In the genomic region with DNA sequence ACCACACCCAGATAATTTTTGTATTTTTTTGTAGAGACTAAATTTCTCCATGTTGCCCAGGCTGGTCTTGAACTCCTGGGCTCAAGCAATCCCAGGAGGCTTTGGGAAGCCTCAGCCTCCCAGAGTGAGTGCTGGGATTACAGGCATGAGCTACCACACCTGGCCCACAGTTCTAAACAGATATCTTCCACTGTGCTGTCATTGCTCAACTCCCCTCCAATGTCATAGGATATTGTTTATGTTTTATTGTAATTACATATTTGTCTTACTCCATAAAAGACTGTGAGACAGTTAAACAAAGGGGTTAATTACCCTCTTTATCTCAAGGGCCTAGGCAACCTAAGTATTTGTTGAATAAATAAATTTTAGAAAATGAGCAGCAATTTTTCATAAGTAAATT, we compare ENCODE assay signal across 21 cellular contexts.
A peak's percentile ranks its signal among the peaks of the same experiment; 100 is the strongest.
DNase-seq lines count a peak whose midpoint lies in the region; ATAC-seq lines count a peak whose summit lies in the region.
"Had no signal": no experiment of that assay in that cellular context is flagged by ENCODE, and none has a peak within 500 bp of the region (broad histone marks: within the 10 kb centered on the region; RNA-seq: fewer than 3 reads in every experiment).

No MANE protein-coding gene starts in this region.

- H3K23ac ChIP-seq in trophoblast cell (ENCODE audit: low read length) = no peak overlapping the region

- H3K4ac ChIP-seq in trophoblast cell (ENCODE audit: low read depth, low read length) = no peak overlapping the region

- no peak overlapping the region for H3K4me2 ChIP-seq in trophoblast cell (ENCODE audit: low read length)
- H3K4me2 ChIP-seq: BLaER1, PC-9 had no signal

- no peak overlapping the region for H2BK5ac ChIP-seq in trophoblast cell (ENCODE audit: low read depth, low read length, poor library complexity)

- ATAC-seq in HG03175 (IDR thresholded peaks at IDR 0.05; ENCODE audit: unreplicated experiment) = no peak
- ATAC-seq: Right ventricle myocardium inferior, SK-N-SH treated with all-trans-retinoic acid at 6 μM for 48 hours, T-helper 17 cell had no signal

- H4K8ac ChIP-seq in trophoblast cell (ENCODE audit: low read depth, low read length) = no peak overlapping the region

- H3K9ac ChIP-seq in trophoblast cell (ENCODE audit: low read length) = no peak overlapping the region
- H3K9ac ChIP-seq: BLaER1 had no signal

- no peaks in the 10 kb centered on the region for H3K4me1 ChIP-seq in trophoblast cell (ENCODE audit: control insufficient read depth in 1 of 2, insufficient read depth in 2 of 2, low read length in 2 of 2)
- H3K4me1 ChIP-seq: BLaER1, SJCRH30 had no signal

- no peaks in the 10 kb centered on the region for H3K9me3 ChIP-seq in trophoblast cell (ENCODE audit: insufficient read depth, low read depth, low read length)
- H3K9me3 ChIP-seq: BLaER1, SJCRH30 had no signal

- no peak overlapping the region for H2AK5ac ChIP-seq in trophoblast cell (ENCODE audit: low read length)

- H4K91ac ChIP-seq in trophoblast cell (ENCODE audit: low read depth, low read length) = no peak overlapping the region

- no peak overlapping the region for H4K12ac ChIP-seq in trophoblast cell (ENCODE audit: low read depth, low read length)

- no peak overlapping the region for H2AFZ ChIP-seq in trophoblast cell (ENCODE audit: insufficient read depth, low read length, poor library complexity)
- H2AFZ ChIP-seq: PC-9 had no signal

- peak; percentile 77 for DNase-seq in NCI-H1105 (lab: John Stamatoyannopoulos, UW)
- peak; percentile 10 for DNase-seq in NCI-H187 treated with DMSO at 0.1 percent for 48 hours (lab: John Stamatoyannopoulos, UW)
- DNase-seq in NCI-H526 treated with DMSO at 0.1 percent for 48 hours (lab: John Stamatoyannopoulos, UW) = peak; percentile 34
- DNase-seq in fibroblast of peridontal ligament (ENCODE audit: extremely low read depth) = peak; percentile 8
- no peak for DNase-seq in trophoblast cell
- DNase-seq in NCI-H446 (lab: John Stamatoyannopoulos, UW) = no peak
- DNase-seq: CD4-positive, CD25-positive, alpha-beta regulatory T cell; GOT3; HCEC 1CT; NCI-H1048; NCI-H1694; NCI-H2227 treated with DMSO at 0.1 percent for 48 hours; NCI-H510A; NCI-H748 treated with DMSO at 0.1 percent for 48 hours; PC-9; SJCRH30; T-helper 17 cell had no signal

- no peaks in the 10 kb centered on the region for H3K27me3 ChIP-seq in trophoblast cell (ENCODE audit: insufficient read depth, low read length)
- H3K27me3 ChIP-seq: BLaER1, SJCRH30 had no signal

- no peaks in the 10 kb centered on the region for H3K79me1 ChIP-seq in trophoblast cell (ENCODE audit: low read length)

- no peak overlapping the region for H3K18ac ChIP-seq in trophoblast cell (ENCODE audit: low read length)

- no peak overlapping the region for H3K27ac ChIP-seq in trophoblast cell (ENCODE audit: low read depth, low read length)
- H3K27ac ChIP-seq: BLaER1, PC-9, SJCRH30 had no signal

- H3K36me3 ChIP-seq in trophoblast cell (ENCODE audit: control insufficient read depth in 1 of 2, insufficient read depth in 2 of 2, low read length in 2 of 2) = no peaks in the 10 kb centered on the region
- H3K36me3 ChIP-seq: BLaER1, SJCRH30 had no signal

- no peak overlapping the region for H3K14ac ChIP-seq in trophoblast cell (ENCODE audit: low read length)

- H3K79me2 ChIP-seq in trophoblast cell (ENCODE audit: control insufficient read depth, insufficient read depth, low read length, poor library complexity) = no peaks in the 10 kb centered on the region

- H3K4me3 ChIP-seq in trophoblast cell (ENCODE audit: low read depth, low read length) = no peak overlapping the region
- H3K4me3 ChIP-seq: BLaER1, PC-9, SJCRH30 had no signal

- no peak overlapping the region for H2BK120ac ChIP-seq in trophoblast cell (ENCODE audit: insufficient read depth, low read length, poor library complexity)

- H2BK12ac ChIP-seq in trophoblast cell (ENCODE audit: low read length) = no peak overlapping the region

Comparison
In these comparisons a context has a peak if more than half of its experiments do, and no peak if none do; other contexts are left out.
1. DNase-seq: peak in NCI-H1105 (single experiment), NCI-H187 treated with DMSO at 0.1 percent for 48 hours (single experiment), NCI-H526 treated with DMSO at 0.1 percent for 48 hours (single experiment) and fibroblast of peridontal ligament (single experiment); none in trophoblast cell (0 of 2) and NCI-H446 (0 of 2).